ENCODE assay signal across 12 cellular contexts in the genomic region with DNA sequence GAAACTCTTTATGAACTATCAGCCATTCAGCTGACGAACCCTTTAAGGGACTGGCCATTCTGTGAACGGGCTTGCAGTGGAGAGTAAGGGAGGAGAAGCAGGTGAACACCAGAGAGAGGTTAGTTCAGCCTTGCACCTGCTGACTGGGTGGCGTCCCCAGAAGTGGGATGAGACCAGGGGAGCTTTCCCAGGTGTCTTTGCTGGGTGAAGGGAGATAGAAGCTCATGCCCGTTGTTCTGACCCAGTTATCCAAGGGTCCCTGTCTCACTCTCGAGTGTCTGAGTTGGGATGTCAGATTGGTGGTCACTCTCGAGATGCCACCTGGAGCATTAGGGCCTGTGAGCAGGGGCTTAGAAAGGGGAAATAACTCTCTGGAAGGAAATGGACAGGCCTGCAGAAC.
DNase-seq lines count a peak whose midpoint lies in the region; ATAC-seq, FAIRE-seq and TF ChIP-seq lines count a peak whose summit lies in the region.
"Had no signal": no experiment of that assay in that cellular context is flagged by ENCODE, and none has a peak within 500 bp of the region (broad histone marks: within the 10 kb centered on the region; RNA-seq: fewer than 3 reads in every experiment).

No MANE protein-coding gene starts in this region.

- H3K4ac ChIP-seq in H1 (replicated peaks; ENCODE audit: insufficient read length, low read depth, low read length): no peak overlapping the region

- no peak; the same call in 2 of the 3 replicates for ATAC-seq in SK-N-SH treated with all-trans-retinoic acid at 6 μM for 48 hours

- H3K27ac Mint-ChIP-seq in neural progenitor cell: no peak overlapping the region

- no peaks in the 10 kb centered on the region for H3K9me3 Mint-ChIP-seq in neural progenitor cell
- H3K9me3 Mint-ChIP-seq: CD14-positive monocyte had no signal

- no peaks in the 10 kb centered on the region for H3F3A ChIP-seq in MM.1S (ENCODE audit: insufficient read depth, low read length)
- no peaks in the 10 kb centered on the region for H3F3A ChIP-seq in neural progenitor cell (ENCODE audit: low read depth)

- H3K36me3 ChIP-seq in MM.1S (replicated peaks; ENCODE audit: insufficient read depth, low read length): no peaks in the 10 kb centered on the region
- H3K36me3 ChIP-seq in H1 (ENCODE audit: control insufficient read depth in 2 of 4, insufficient read depth in 4 of 4, low read length in 3 of 4): no peaks in the 10 kb centered on the region
- no peaks in the 10 kb centered on the region for H3K36me3 ChIP-seq in neural progenitor cell
- H3K36me3 ChIP-seq: SJSA1 had no signal

- H3K14ac ChIP-seq in H1 (ENCODE audit: insufficient read length): no peak overlapping the region

- H3K79me2 ChIP-seq in MM.1S (ENCODE audit: low read length) (no peaks in the 10 kb centered on the region), H1 (ENCODE audit: control insufficient read depth in 1 of 2, insufficient read depth in 2 of 2, low read length in 2 of 2) (no peaks in the 10 kb centered on the region), neural progenitor cell (ENCODE audit: low read depth) (no peaks in the 10 kb centered on the region)

- no peaks in the 10 kb centered on the region for H3K27me3 ChIP-seq in MM.1S (replicated peaks; ENCODE audit: insufficient read depth, low read length)
- H3K27me3 ChIP-seq in H1 (replicated peaks in 1 of 4; ENCODE audit: control insufficient read depth in 3 of 4, extremely low read depth in 1 of 4, insufficient read depth in 3 of 4, low read length in 3 of 4): peaks cover 0 to 5% (median 5%) of the 10 kb centered on the region in 4 experiments; a peak in 5 of 7 replicates
- H3K27me3 ChIP-seq in neural progenitor cell: peaks cover 16% of the 10 kb centered on the region
- H3K27me3 ChIP-seq: SJSA1 had no signal

- H3K9ac ChIP-seq in MM.1S (ENCODE audit: low read length) (no peak overlapping the region), H1 (replicated peaks in 1 of 4; ENCODE audit: extremely low read depth in 1 of 4, low read depth in 3 of 4, low read length in 3 of 4) (no peak overlapping the region), neural progenitor cell (no peak overlapping the region)

- H3K4me1 ChIP-seq in MM.1S (ENCODE audit: low read length) (no peaks in the 10 kb centered on the region), H1 (replicated peaks in 1 of 4; ENCODE audit: control insufficient read depth in 3 of 4, insufficient read depth in 4 of 4, low read length in 3 of 4) (peaks cover 0 to 3% (median 0%) of the 10 kb centered on the region in 4 experiments; a peak in 1 of 7 replicates), neural progenitor cell (no peaks in the 10 kb centered on the region)
- H3K4me1 ChIP-seq: SJSA1 had no signal

- no peak overlapping the region for H3K56ac ChIP-seq in H1 (replicated peaks; ENCODE audit: insufficient read length, low read depth, low read length)

- 0 out of 2 replicates have a peak overlapping the region, but pooled peaks have one; percentile 61 for H2BK20ac ChIP-seq in H1 (ENCODE audit: low read length)

- no peak overlapping the region for H2BK120ac ChIP-seq in H1 (replicated peaks; ENCODE audit: low read depth, low read length)

- POLR2A ChIA-PET in H1 (lab: Charles Lee; ENCODE audit: partially characterized antibody): interaction anchor here (0.9 kb wide), 1 partner anchor 40 kb away, joined by 3 read pairs; no protein-coding TSS in a partner anchor

- no peak overlapping the region for H4K91ac ChIP-seq in H1 (replicated peaks; ENCODE audit: insufficient read length, low read length)

- H3K18ac ChIP-seq in H1 (ENCODE audit: extremely low read depth, low read length): no peak overlapping the region

- H2AFZ ChIP-seq in MM.1S (ENCODE audit: low read length) (peak overlapping the region; percentile 67), H1 (ENCODE audit: low read length) (peak overlapping the region; percentile 87; the same call in 1 of the 2 replicates), neural progenitor cell (replicated peaks) (peak overlapping the region; percentile 73)
- H2AFZ ChIP-seq: PC-9 had no signal

- H4K8ac ChIP-seq in H1 (ENCODE audit: extremely low read depth, insufficient read depth, low read length): no peak overlapping the region

- H2AK5ac ChIP-seq in H1 (ENCODE audit: low read depth, low read length): no peak overlapping the region

- H3K23me2 ChIP-seq in H1 (ENCODE audit: low read depth, low read length): no peaks in the 10 kb centered on the region

- no peak for TF ChIP-seq EP300 in H1 (IDR thresholded peaks at IDR 0.05; ENCODE audit: borderline replicate concordance in 1 of 2, low read depth in 2 of 2, low read length in 2 of 2)

- H4K5ac ChIP-seq in H1 (ENCODE audit: insufficient read length, low read depth, low read length): no peak overlapping the region

- no peak overlapping the region for H3K4me3 ChIP-seq in MM.1S (ENCODE audit: low read length)
- no peak overlapping the region for H3K4me3 ChIP-seq in H1 (ENCODE audit: extremely low read depth in 1 of 4, insufficient read depth in 2 of 4, low read depth in 3 of 4, low read length in 4 of 4)
- no peak overlapping the region for H3K4me3 ChIP-seq in neural progenitor cell
- H3K4me3 ChIP-seq: PC-9, SJSA1 had no signal

- H4K20me1 ChIP-seq in MM.1S (ENCODE audit: insufficient read depth, low read length) (no peaks in the 10 kb centered on the region), H1 (replicated peaks in 1 of 2; ENCODE audit: control insufficient read depth in 1 of 2, insufficient read depth in 2 of 2, low read length in 2 of 2) (no peaks in the 10 kb centered on the region), neural progenitor cell (ENCODE audit: low read depth) (no peaks in the 10 kb centered on the region)

- CTCF ChIA-PET in H1 (lab: Charles Lee; ENCODE audit: partially characterized antibody): interaction anchor here (0.9 to 4.7 kb wide), 15 partner anchors 11 to 441 kb away, joined by 3 to 28 read pairs (median 4); no protein-coding TSS in a partner anchor

- 0 out of 2 replicates have a peak overlapping the region, but pooled peaks have one; percentile 17 for H2BK12ac ChIP-seq in H1 (ENCODE audit: low read depth, low read length)

- H3K9me2 ChIP-seq in MM.1S (replicated peaks; ENCODE audit: insufficient read depth, low read length): no peaks in the 10 kb centered on the region

- no peaks in the 10 kb centered on the region for H3K9me3 ChIP-seq in MM.1S (replicated peaks; ENCODE audit: insufficient read depth, low read length)
- H3K9me3 ChIP-seq in H1 (ENCODE audit: insufficient read depth in 2 of 2, low read depth in 1 of 2, low read length in 1 of 2): no peaks in the 10 kb centered on the region
- H3K9me3 ChIP-seq in neural progenitor cell (ENCODE audit: low read depth): no peaks in the 10 kb centered on the region
- H3K9me3 ChIP-seq: SJSA1 had no signal

- peak overlapping the region; percentile 88; the same call in 1 of the 2 replicates for H2BK15ac ChIP-seq in H1 (ENCODE audit: low read length)

- H3K23ac ChIP-seq in H1 (ENCODE audit: insufficient read length): no peak overlapping the region

- TF ChIP-seq CTCF in MM.1S (IDR thresholded peaks at IDR 0.05; ENCODE audit: low read length) (no peak), H1 (IDR thresholded peaks at IDR 0.05; ENCODE audit: control extremely low read depth in 1 of 3, insufficient read depth in 1 of 3, low read depth in 1 of 3, low read length in 3 of 3) (no peak), neural progenitor cell (IDR thresholded peaks at IDR 0.05) (no peak)

- no peak for TF ChIP-seq POLR2A in H1 (IDR thresholded peaks at IDR 0.05; ENCODE audit: control extremely low read depth in 1 of 2, low read depth in 2 of 2, low read length in 2 of 2)

- 88% methylated on average over 6 of the region's 6 CpGs; no CpG with 5 or more reads in 1 of the 2 experiments for WGBS in H1 (ENCODE audit: extremely low coverage in 1 of 2, insufficient coverage in 1 of 2, insufficient read length in 1 of 2, insufficient replicate concordance in 2 of 2, low coverage in 1 of 2, low lambda C conversion rate in 2 of 2, missing lambda C conversion rate in 1 of 2), 2 experiments

- H3K36me3 Mint-ChIP-seq in neural progenitor cell: no peaks in the 10 kb centered on the region
- H3K36me3 Mint-ChIP-seq: CD14-positive monocyte had no signal

- H3K4me3 Mint-ChIP-seq in neural progenitor cell: no peak overlapping the region
- H3K4me3 Mint-ChIP-seq: CD14-positive monocyte had no signal

- peak overlapping the region; percentile 46; the same call in 1 of the 2 replicates for H3K4me2 ChIP-seq in MM.1S (ENCODE audit: low read depth, low read length)
- no peak overlapping the region for H3K4me2 ChIP-seq in H1 (ENCODE audit: insufficient read depth in 1 of 2, low read depth in 2 of 2, low read length in 2 of 2)
- H3K4me2 ChIP-seq in neural progenitor cell: no peak overlapping the region

- FAIRE-seq in H1 (lab: Jason Lieb, UNC): no peak
- FAIRE-seq: G401.6 had no signal

- peaks cover 4% of the 10 kb centered on the region for H3K27me3 Mint-ChIP-seq in neural progenitor cell (ENCODE audit: insufficient read depth, low read depth)

- no peaks in the 10 kb centered on the region for H3K79me1 ChIP-seq in H1 (ENCODE audit: low read depth, low read length)

- H3K27ac ChIP-seq in MM.1S (ENCODE audit: low read length) (no peak overlapping the region), H1 (ENCODE audit: low read depth, low read length) (no peak overlapping the region), neural progenitor cell (no peak overlapping the region)
- H3K27ac ChIP-seq: PC-9, SJSA1 had no signal

- no peak for DNase-seq in MM.1S
- no peak for DNase-seq in H1 (ENCODE audit: low read depth in 1 of 2, low spot score in 2 of 2)
- DNase-seq in neural progenitor cell (ENCODE audit: low spot score): no peak
- DNase-seq in NCI-H2227 (lab: John Stamatoyannopoulos, UW; ENCODE audit: unreplicated experiment): no peak
- DNase-seq in GM03348 (ENCODE audit: low spot score): no peak
- no peak for DNase-seq in NCI-H1105 treated with DMSO at 0.1 percent for 48 hours (lab: John Stamatoyannopoulos, UW)
- DNase-seq: NCI-H524 treated with DMSO at 0.1 percent for 48 hours had no signal

- no peak overlapping the region for H2BK5ac ChIP-seq in H1 (ENCODE audit: low read depth, low read length)

- H3K4me1 Mint-ChIP-seq in neural progenitor cell: peaks cover 29% of the 10 kb centered on the region

- no peak for TF ChIP-seq RAD21 in H1 (IDR thresholded peaks at IDR 0.05 in 1 of 2, conservative IDR thresholded peaks at IDR 0.05 in 1 of 2; ENCODE audit: low read depth in 2 of 2, low read length in 2 of 2)

TF ChIP-seq in H1, 55 proteins besides CTCF, POLR2A, EP300 and RAD21 (continues in another document):
- TF ChIP-seq CHD2 (IDR thresholded peaks at IDR 0.05; ENCODE audit: low read length): no peak
- no peak for TF ChIP-seq GTF2F1 (IDR thresholded peaks at IDR 0.05; ENCODE audit: borderline replicate concordance, low read depth, low read length)
- TF ChIP-seq PHF8 (conservative IDR thresholded peaks at IDR 0.05; ENCODE audit: low read depth, low read length): no peak
- no peak for TF ChIP-seq KDM5A (IDR thresholded peaks at IDR 0.05; ENCODE audit: low read length)
